Comparison of ENCODE assay signal across 26 cellular contexts in the genomic region with DNA sequence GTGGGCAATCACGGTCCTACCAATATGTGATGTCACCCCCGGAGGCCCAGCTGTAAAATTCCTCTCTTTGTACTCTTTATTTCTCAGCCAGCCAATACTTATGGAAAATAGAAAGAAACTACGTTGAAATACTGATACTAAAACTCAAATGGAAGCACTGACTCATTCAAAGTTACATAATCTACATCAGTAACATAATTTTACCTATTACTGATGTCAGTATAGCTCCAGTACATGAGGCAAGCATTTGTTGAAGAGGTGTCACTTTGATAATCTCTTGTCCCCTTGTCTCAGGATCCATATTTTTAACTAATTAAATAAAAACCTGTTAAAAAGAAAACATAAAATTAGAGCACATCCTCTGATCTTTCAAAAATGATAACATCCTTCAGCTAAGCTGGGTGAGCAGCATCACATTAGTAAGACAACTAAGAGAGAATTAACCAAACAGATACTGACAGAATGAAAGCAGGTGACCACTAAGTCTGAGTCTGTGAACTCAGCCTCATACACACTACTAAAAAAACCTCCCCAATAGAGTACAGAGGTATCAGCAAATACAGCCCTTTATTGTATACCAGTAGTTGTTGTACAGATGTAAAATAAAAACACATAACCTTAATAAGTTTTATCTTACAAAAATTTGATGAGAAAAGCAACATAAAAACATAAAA. TPM values are rescaled to one million over a fixed set of nuclear protein-coding genes. Genes with fewer than 3 reads are reported as not detected.
DNase-seq lines count a peak whose midpoint lies in the region; ATAC-seq and TF ChIP-seq lines count a peak whose summit lies in the region.
"Had no signal": no experiment of that assay in that cellular context is flagged by ENCODE, and none has a peak within 500 bp of the region (broad histone marks: within the 10 kb centered on the region; RNA-seq: fewer than 3 reads in every experiment).

No MANE protein-coding gene starts in this region.

- H3K27ac ChIP-seq in hepatocyte = peak overlapping the region; percentile 69
- H3K27ac ChIP-seq: brain microvascular endothelial cell, epithelial cell of prostate, ovary, suprapubic skin, upper lobe of right lung had no signal

- no peak overlapping the region for H3K4me3 Mint-ChIP-seq in stimulated activated naive CD8-positive, alpha-beta T cell treated with anti-CD3 and anti-CD28 coated beads, Interleukin-15, Interleukin-2, amounts not matched to agents 100 ng/mL and 50 ng/mL, for 24 hours
- H3K4me3 Mint-ChIP-seq: CD4-positive, CD25-positive, alpha-beta regulatory T cell; GM23338; natural killer cell treated with Interleukin-12 subunit alpha and Interleukin-12 subunit beta and Interleukin-15 and Interleukin-18, amount 100 ng/mL, for 72 hours had no signal

- no peak for TF ChIP-seq CTCF in hepatocyte (IDR thresholded peaks at IDR 0.05; ENCODE audit: poor library complexity)

- H3K79me2 ChIP-seq in hepatocyte = no peaks in the 10 kb centered on the region

- H3K9me2 ChIP-seq in hepatocyte (replicated peaks; ENCODE audit: insufficient read depth) = no peaks in the 10 kb centered on the region

- H3K9me3 ChIP-seq in hepatocyte (ENCODE audit: low read depth) = no peaks in the 10 kb centered on the region
- H3K9me3 ChIP-seq: MG63, ovary, suprapubic skin, upper lobe of right lung had no signal

- no peaks in the 10 kb centered on the region for H3K27me3 Mint-ChIP-seq in stimulated activated naive CD8-positive, alpha-beta T cell treated with anti-CD3 and anti-CD28 coated beads, Interleukin-15, Interleukin-2, amounts not matched to agents 100 ng/mL and 50 ng/mL, for 24 hours
- H3K27me3 Mint-ChIP-seq: CD4-positive, CD25-positive, alpha-beta regulatory T cell; natural killer cell treated with Interleukin-12 subunit alpha and Interleukin-12 subunit beta and Interleukin-15 and Interleukin-18, amount 100 ng/mL, for 72 hours had no signal

- no peak overlapping the region for H3K4me2 ChIP-seq in hepatocyte
- H3K4me2 ChIP-seq: GM23338 had no signal

- no peaks in the 10 kb centered on the region for H3K27me3 ChIP-seq in hepatocyte
- H3K27me3 ChIP-seq: brain microvascular endothelial cell, MG63, ovary, suprapubic skin, upper lobe of right lung had no signal

- no peak overlapping the region for H3K4me3 ChIP-seq in hepatocyte
- H3K4me3 ChIP-seq: GM23338, MG63, ovary, suprapubic skin, upper lobe of right lung had no signal

- no peak overlapping the region for H2AFZ ChIP-seq in hepatocyte
- H2AFZ ChIP-seq: GM23338 had no signal

- ATAC-seq in stimulated activated naive CD8-positive, alpha-beta T cell treated with anti-CD3 and anti-CD28 coated beads, Interleukin-15, Interleukin-2, amounts not matched to agents 100 U/mL and 50 U/mL, for 24 hours = no peak
- ATAC-seq: GM23338; natural killer cell treated with Interleukin-12 subunit alpha and Interleukin-12 subunit beta and Interleukin-15 and Interleukin-18, amount 100 ng/mL, for 72 hours; SK-N-SH treated with all-trans-retinoic acid at 6 μM for 48 hours; upper lobe of right lung had no signal

- H3K4me1 Mint-ChIP-seq in stimulated activated naive CD8-positive, alpha-beta T cell treated with anti-CD3 and anti-CD28 coated beads, Interleukin-15, Interleukin-2, amounts not matched to agents 100 ng/mL and 50 ng/mL, for 24 hours (ENCODE audit: low read depth) = peaks cover 24% of the 10 kb centered on the region

- H4K20me1 ChIP-seq in hepatocyte (ENCODE audit: insufficient read depth, poor library complexity, severe bottlenecking) = no peaks in the 10 kb centered on the region

- H3K36me3 Mint-ChIP-seq in stimulated activated naive CD8-positive, alpha-beta T cell treated with anti-CD3 and anti-CD28 coated beads, Interleukin-15, Interleukin-2, amounts not matched to agents 100 ng/mL and 50 ng/mL, for 24 hours (ENCODE audit: low read depth) = peaks cover 57% of the 10 kb centered on the region

- DNase-seq in stimulated activated naive CD8-positive, alpha-beta T cell treated with anti-CD3 and anti-CD28 coated beads, Interleukin-15, Interleukin-2, amounts not matched to agents 100 U/mL and 50 U/mL, for 24 hours = no peak
- DNase-seq in MV-4-11 (lab: John Stamatoyannopoulos, UW) = peak; percentile 7
- DNase-seq in hepatocyte (ENCODE audit: low spot score) = no peak
- no peak for DNase-seq in UCSD-AML1 (lab: John Stamatoyannopoulos, UW; ENCODE audit: unreplicated experiment)
- no peak for DNase-seq in NCI-H1694 treated with DMSO at 0.1 percent for 48 hours (lab: John Stamatoyannopoulos, UW)
- DNase-seq in midbrain (lab: John Stamatoyannopoulos, UW) = no peak
- DNase-seq: activated CD4-positive, alpha-beta T cell treated with anti-CD3 and anti-CD28 coated beads for 4 hours; activated effector memory CD4-positive, alpha-beta T cell treated with Interleukin-2 at 50 U/mL for 16 hours; amniotic stem cell; brain microvascular endothelial cell; CD4-positive, CD25-positive, alpha-beta regulatory T cell; effector CD4-positive, alpha-beta T cell; KG1; kidney; MG63; NCI-H146; ovary; small intestine; T-helper 2 cell; upper lobe of right lung had no signal

- no peaks in the 10 kb centered on the region for H3K36me3 ChIP-seq in hepatocyte (replicated peaks; ENCODE audit: insufficient read depth, low read depth)
- H3K36me3 ChIP-seq: brain microvascular endothelial cell, ovary had no signal

- H3K27ac Mint-ChIP-seq in stimulated activated naive CD8-positive, alpha-beta T cell treated with anti-CD3 and anti-CD28 coated beads, Interleukin-15, Interleukin-2, amounts not matched to agents 100 ng/mL and 50 ng/mL, for 24 hours = peak overlapping the region; percentile 57
- H3K27ac Mint-ChIP-seq: GM23338; natural killer cell treated with Interleukin-12 subunit alpha and Interleukin-12 subunit beta and Interleukin-15 and Interleukin-18, amount 100 ng/mL, for 72 hours had no signal

- H3K9me3 Mint-ChIP-seq in stimulated activated naive CD8-positive, alpha-beta T cell treated with anti-CD3 and anti-CD28 coated beads, Interleukin-15, Interleukin-2, amounts not matched to agents 100 ng/mL and 50 ng/mL, for 24 hours = peaks cover under 1% of the 10 kb centered on the region
- H3K9me3 Mint-ChIP-seq: GM23338; natural killer cell treated with Interleukin-12 subunit alpha and Interleukin-12 subunit beta and Interleukin-15 and Interleukin-18, amount 100 ng/mL, for 72 hours had no signal

- WGBS in hepatocyte (ENCODE audit: low lambda C conversion rate, missing lambda C conversion rate) = 91% methylated on average over 3 of the region's 3 CpGs

- no peaks in the 10 kb centered on the region for H3K4me1 ChIP-seq in hepatocyte (ENCODE audit: insufficient read depth)
- H3K4me1 ChIP-seq: suprapubic skin had no signal

RNA-seq across cellular contexts. Expression of a gene that starts 17.6 kb away (rescaled TPM):
- 21.6 and 58.3 TPM in 2 replicates for total RNA-seq in hepatocyte
- polyA plus RNA-seq in hepatocyte = 7.4 and 10.8 TPM in 2 replicates

RNA-seq across cellular contexts. Expression of a gene that starts 17.7 kb away (rescaled TPM):
- total RNA-seq in hepatocyte = 17.8 and 21.1 TPM in 2 replicates
- 6.7 and 13.7 TPM in 2 replicates for polyA plus RNA-seq in hepatocyte
